ENCODE assay signal across 8 cellular contexts in genomic region chr2:73385486-73386341, GRCh38. TPM values are rescaled to one million over a fixed set of nuclear protein-coding genes. Genes with fewer than 3 reads are reported as not detected.
A peak's percentile ranks its signal among the peaks of the same experiment; 100 is the strongest.
DNase-seq lines count a peak whose midpoint lies in the region; ATAC-seq, FAIRE-seq and TF ChIP-seq lines count a peak whose summit lies in the region.

Gene ALMS1, plus strand, starts transcription at chr2:73385836. Its CDS starts 33 bp downstream, at chr2:73385869.

- peak in 1 of 2 donors; percentile 61 for TF ChIP-seq POLR2A in thyroid gland (IDR thresholded peaks at IDR 0.05)

- peak within 1 kb of the TSS; percentile 78 for H3K9ac ChIP-seq in SU-DHL-6 (ENCODE audit: low read length)

- H3K9me3 Mint-ChIP-seq in activated naive CD8-positive, alpha-beta T cell treated with anti-CD3 and anti-CD28 coated beads, Interleukin-2, amount 10 ng/mL, durations not matched to agents 7 days and 5 days = peaks cover 2% of the 10 kb centered on the region

- DNase-seq in NCI-H1417 (lab: John Stamatoyannopoulos, UW) (peak; percentile 88 to 97 (median 96)), Right ventricle myocardium superior (peak; percentile 95), pancreas (peak; percentile 87 to 94 (median 91)), thyroid gland (peak; percentile 88 to 91)
- peak; percentile 92 for DNase-seq in activated naive CD8-positive, alpha-beta T cell treated with anti-CD3 and anti-CD28 coated beads, Interleukin-2, amount 10 ng/mL, durations not matched to agents 7 days and 5 days

- peak within 1 kb of the TSS; percentile 93 for H3K4me3 Mint-ChIP-seq in activated naive CD8-positive, alpha-beta T cell treated with anti-CD3 and anti-CD28 coated beads, Interleukin-2, amount 10 ng/mL, durations not matched to agents 7 days and 5 days

- no peaks in the 10 kb centered on the region for H3K9me3 ChIP-seq in SU-DHL-6 (ENCODE audit: insufficient read depth, low read length)
- H3K9me3 ChIP-seq in pancreas = no peaks in the 10 kb centered on the region
- H3K9me3 ChIP-seq in thyroid gland = no peaks in the 10 kb centered on the region

- peaks cover 5% of the 10 kb centered on the region; the same call in 1 of the 2 replicates for H4K20me1 ChIP-seq in SU-DHL-6 (ENCODE audit: low read depth, low read length)

- H3K36me3 ChIP-seq in SU-DHL-6 (ENCODE audit: low read length) (0 out of 2 replicates have a peak, but pooled peaks cover 4% of the 10 kb centered on the region), pancreas (no peaks in the 10 kb centered on the region), thyroid gland (no peaks in the 10 kb centered on the region)

- peak within 1 kb of the TSS; percentile 89 for H3K27ac Mint-ChIP-seq in activated naive CD8-positive, alpha-beta T cell treated with anti-CD3 and anti-CD28 coated beads, Interleukin-2, amount 10 ng/mL, durations not matched to agents 7 days and 5 days

- H3K27ac ChIP-seq in SU-DHL-6 (ENCODE audit: low read depth, low read length) (peak within 1 kb of the TSS; percentile 79), pancreas (peak within 1 kb of the TSS; percentile 78 to 91 (median 85)), thyroid gland (peak within 1 kb of the TSS; percentile 66 to 90 (median 81))

- peaks cover 44% of the 10 kb centered on the region for H3K79me2 ChIP-seq in SU-DHL-6 (ENCODE audit: insufficient read depth, low read length)

- H3K4me3 ChIP-seq in GM12875 (ENCODE audit: low read depth, low read length) = peak within 1 kb of the TSS; percentile 83
- H3K4me3 ChIP-seq in SU-DHL-6 (ENCODE audit: insufficient read depth, low read length, poor library complexity, severe bottlenecking) = peak within 1 kb of the TSS; percentile 85
- H3K4me3 ChIP-seq in pancreas = peak within 1 kb of the TSS; percentile 56 to 72 (median 66)
- peak within 1 kb of the TSS; percentile 43 to 54 (median 51) for H3K4me3 ChIP-seq in thyroid gland (replicated peaks in 1 of 3)

- H3K9me2 ChIP-seq in SU-DHL-6 (replicated peaks; ENCODE audit: insufficient read depth, low read length) = no peaks in the 10 kb centered on the region

- H2AFZ ChIP-seq in SU-DHL-6 (ENCODE audit: low read depth, low read length, severe bottlenecking) = peak within 1 kb of the TSS; percentile 99

- intact Hi-C loops in Right ventricle myocardium superior (cut with DNase I) (no loop called here), pancreas (cut with DNase I) (no loop called here), thyroid gland (cut with DNase I) (no loop called here)

- H3K4me1 ChIP-seq in pancreas (peaks cover 0 to 13% (median 13%) of the 10 kb centered on the region in 3 donors), thyroid gland (peaks cover 11% of the 10 kb centered on the region in 2 donors)

- WGBS in pancreas, 2 donors = 0% methylated on average over 79 to 86 of the region's 86 CpGs
- 0 to 1% methylated on average over 28 to 52 of the region's 86 CpGs for WGBS in thyroid gland, 2 donors

- H3K27me3 Mint-ChIP-seq in activated naive CD8-positive, alpha-beta T cell treated with anti-CD3 and anti-CD28 coated beads, Interleukin-2, amount 10 ng/mL, durations not matched to agents 7 days and 5 days = peaks cover 12% of the 10 kb centered on the region

- peaks cover 10% of the 10 kb centered on the region for H3K36me3 Mint-ChIP-seq in activated naive CD8-positive, alpha-beta T cell treated with anti-CD3 and anti-CD28 coated beads, Interleukin-2, amount 10 ng/mL, durations not matched to agents 7 days and 5 days

- POLR2A ChIA-PET in activated naive CD8-positive, alpha-beta T cell treated with anti-CD3 and anti-CD28 coated beads, Interleukin-2, amount 10 ng/mL, durations not matched to agents 7 days and 5 days (lab: Charles Lee) = interaction anchor here (0.8 to 1.9 kb wide), 11 partner anchors 9 to 561 kb away, joined by 3 to 13 read pairs (median 5); partner anchors contain the start of genes CCT7, EGR4, FBXO41 and PRADC1

- H3K4me1 Mint-ChIP-seq in activated naive CD8-positive, alpha-beta T cell treated with anti-CD3 and anti-CD28 coated beads, Interleukin-2, amount 10 ng/mL, durations not matched to agents 7 days and 5 days = peaks cover 27% of the 10 kb centered on the region

- no peaks in the 10 kb centered on the region for H3F3A ChIP-seq in SU-DHL-6 (ENCODE audit: insufficient read depth)

- H3K4me2 ChIP-seq in SU-DHL-6 (ENCODE audit: low read depth, low read length, poor library complexity, severe bottlenecking) = peak within 1 kb of the TSS; percentile 93

- TF ChIP-seq CTCF in GM12875 (IDR thresholded peaks at IDR 0.05; ENCODE audit: borderline replicate concordance, insufficient read depth, low read depth, low read length) (peak; percentile 27; the same call in 1 of the 2 replicates), SU-DHL-6 (IDR thresholded peaks at IDR 0.05; ENCODE audit: insufficient read depth, low read length, poor library complexity, severe bottlenecking) (no peak), pancreas (IDR thresholded peaks at IDR 0.05) (no peak), thyroid gland (IDR thresholded peaks at IDR 0.05) (peak in 3 of 6 experiments; percentile 28 to 37 (median 34))

- ATAC-seq in HG02763 (IDR thresholded peaks at IDR 0.05; ENCODE audit: unreplicated experiment) (peak; percentile 86), Right ventricle myocardium superior (ENCODE audit: poor library complexity) (peak; percentile 98), pancreas (peak; percentile 93 to 98 (median 95))
- ATAC-seq in activated naive CD8-positive, alpha-beta T cell treated with anti-CD3 and anti-CD28 coated beads, Interleukin-2, amount 10 ng/mL, durations not matched to agents 7 days and 5 days (ENCODE audit: low read depth) = peak; percentile 82

- no peak for FAIRE-seq in pancreas (lab: Jason Lieb, UNC)

- no peaks in the 10 kb centered on the region for H3K27me3 ChIP-seq in SU-DHL-6 (ENCODE audit: low read length)
- no peaks in the 10 kb centered on the region for H3K27me3 ChIP-seq in pancreas
- no peaks in the 10 kb centered on the region for H3K27me3 ChIP-seq in thyroid gland

RNA-seq across cellular contexts. Expression of gene ALMS1, which starts in this region (rescaled TPM):
- 10 to 100 TPM; 20.1 to 22.4 TPM for total RNA-seq in activated naive CD8-positive, alpha-beta T cell treated with anti-CD3 and anti-CD28 coated beads, Interleukin-2, amount 10 ng/mL, durations not matched to agents 7 days and 5 days
- total RNA-seq in Right ventricle myocardium superior (6.5 TPM), pancreas (10 to 100 TPM; 12.0 to 19.8 (median 14.3) TPM), thyroid gland (10 to 100 TPM; 38.7 to 66.6 (median 44.4) TPM)
- polyA plus RNA-seq in pancreas = 1 to 10 TPM; 7.8 to 8.5 TPM

Comparison
In these comparisons a context has a peak if more than half of its experiments do, and no peak if none do; other contexts are left out.
1. Peak in every context shown above with its lines: DNase-seq, ATAC-seq, H3K4me3 ChIP-seq and H3K27ac ChIP-seq.